Comparison of ENCODE assay signal across 16 cellular contexts in the genomic region with DNA sequence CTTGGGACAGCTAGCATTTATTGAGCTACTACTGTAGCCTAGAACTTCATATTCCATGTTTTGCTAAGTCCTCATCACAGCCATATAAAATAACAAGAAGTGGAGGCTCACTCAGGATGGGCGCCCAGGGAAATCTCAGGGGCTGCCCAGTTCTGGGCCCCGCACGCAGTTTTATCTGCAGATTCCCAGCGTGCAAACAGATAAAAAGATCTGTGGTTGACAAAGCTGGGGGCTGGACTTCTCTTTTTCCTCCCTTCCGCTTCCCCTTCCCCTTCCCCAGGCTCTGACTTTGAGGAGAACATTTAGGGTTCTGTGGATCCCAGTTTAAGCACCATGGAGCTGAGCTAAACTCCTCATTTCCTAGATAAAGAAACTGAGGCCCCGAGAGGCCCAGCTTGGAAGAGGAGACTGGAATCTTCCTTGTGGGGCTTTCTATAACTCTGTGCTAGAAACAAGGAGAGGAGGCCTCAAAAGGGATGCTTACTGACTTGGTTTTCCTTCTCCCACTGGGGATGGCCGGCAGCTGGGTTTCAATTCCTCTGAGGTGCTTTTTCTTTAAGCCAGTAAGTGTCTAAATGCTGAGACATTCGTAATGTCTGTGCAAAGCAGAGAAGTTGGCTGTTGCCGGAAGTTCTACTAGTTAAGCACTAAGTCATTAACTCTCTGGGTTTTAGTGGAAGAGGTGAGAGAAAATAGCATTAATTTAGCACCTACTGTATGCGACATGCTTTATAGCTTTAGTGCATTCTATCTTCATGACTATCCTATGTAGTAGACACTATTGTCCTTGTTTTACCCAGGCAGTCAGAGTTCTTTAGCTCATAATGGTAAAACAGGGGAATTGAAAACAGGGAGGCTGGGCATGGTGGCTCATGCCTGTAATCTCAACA.
DNase-seq lines count a peak whose midpoint lies in the region; ATAC-seq, FAIRE-seq and TF ChIP-seq lines count a peak whose summit lies in the region.
"Had no signal": no experiment of that assay in that cellular context is flagged by ENCODE, and none has a peak within 500 bp of the region (broad histone marks: within the 10 kb centered on the region; RNA-seq: fewer than 3 reads in every experiment).

No MANE protein-coding gene starts in this region.

- H3K9ac ChIP-seq in OCI-LY3 (ENCODE audit: low read length) = no peak overlapping the region

- H3K4me1 ChIP-seq in OCI-LY3 (ENCODE audit: low read length) = peaks cover 9% of the 10 kb centered on the region

- H3K4me3 ChIP-seq in OCI-LY3 (ENCODE audit: low read length) (no peak overlapping the region), skin epidermis (no peak overlapping the region)
- H3K4me3 ChIP-seq: SJCRH30 had no signal

- peak overlapping the region; percentile 6; the same call in 1 of the 2 replicates for H3K4me2 ChIP-seq in OCI-LY3 (ENCODE audit: low read length)

- DNase-seq in GM19239 (ENCODE audit: insufficient read length, low spot score) (peak; percentile 32), left ventricle myocardium superior (no peak), NCI-H2227 treated with DMSO at 0.1 percent for 48 hours (lab: John Stamatoyannopoulos, UW) (no peak), retina (no peak)
- DNase-seq: activated T-cell treated with anti-CD3 and anti-CD28 coated beads, Interleukin-2, amount 50 U/mL, for 72 hours; brain microvascular endothelial cell; CD4-positive, alpha-beta memory T cell; NCI-H446 treated with DMSO at 0.1 percent for 48 hours; SJCRH30 had no signal

- no peak overlapping the region for H2AFZ ChIP-seq in OCI-LY3 (ENCODE audit: low read depth, low read length)

- ATAC-seq in left ventricle myocardium superior = peak; percentile 6
- ATAC-seq in GM19455 (IDR thresholded peaks at IDR 0.05; ENCODE audit: unreplicated experiment) = no peak
- ATAC-seq in GM18868 (IDR thresholded peaks at IDR 0.05; ENCODE audit: unreplicated experiment) = no peak
- ATAC-seq: activated T-cell treated with anti-CD3 and anti-CD28 coated beads, Interleukin-2, amount 50 U/mL, for 72 hours; WTC11 had no signal

- no peaks in the 10 kb centered on the region for H3K36me3 ChIP-seq in OCI-LY3 (replicated peaks; ENCODE audit: low read depth, low read length)
- H3K36me3 ChIP-seq: brain microvascular endothelial cell, SJCRH30 had no signal

- no peaks in the 10 kb centered on the region for H3K9me3 ChIP-seq in OCI-LY3 (ENCODE audit: insufficient read depth, low read length)
- H3K9me3 ChIP-seq: SJCRH30 had no signal

- peak; percentile 37 for FAIRE-seq in GM19239 (lab: Jason Lieb, UNC)
- FAIRE-seq: endothelial cell of umbilical vein, H54 had no signal

- intact Hi-C loops in left ventricle myocardium superior (cut with micrococcal nuclease) = no loop called here

- H3K27me3 ChIP-seq in OCI-LY3 (ENCODE audit: low read depth, low read length) = no peaks in the 10 kb centered on the region
- H3K27me3 ChIP-seq: brain microvascular endothelial cell, SJCRH30 had no signal

- H3K27ac ChIP-seq in OCI-LY3 (ENCODE audit: low read length) (no peak overlapping the region), skin epidermis (peak overlapping the region in 16 of 21 experiments; percentile 4 to 75 (median 45))
- H3K27ac ChIP-seq: brain microvascular endothelial cell, SJCRH30 had no signal

- H4K20me1 ChIP-seq in OCI-LY3 (ENCODE audit: insufficient read depth, low read length) = no peaks in the 10 kb centered on the region

- H3K79me2 ChIP-seq in OCI-LY3 (ENCODE audit: low read length) = no peaks in the 10 kb centered on the region

- no peak for TF ChIP-seq CTCF in OCI-LY3 (IDR thresholded peaks at IDR 0.05; ENCODE audit: low read depth, low read length)
